ENCODE assay signal across 2 cellular contexts in genomic region chr12:108728820-108729611, GRCh38.
TF ChIP-seq lines count a peak whose summit lies in the region.

No MANE protein-coding gene starts in this region.

TF ChIP-seq in K562, 482 proteins besides CTCF, POLR2A, EP300 and RAD21 (continues in another document):
- TF ChIP-seq, protein P1, sequence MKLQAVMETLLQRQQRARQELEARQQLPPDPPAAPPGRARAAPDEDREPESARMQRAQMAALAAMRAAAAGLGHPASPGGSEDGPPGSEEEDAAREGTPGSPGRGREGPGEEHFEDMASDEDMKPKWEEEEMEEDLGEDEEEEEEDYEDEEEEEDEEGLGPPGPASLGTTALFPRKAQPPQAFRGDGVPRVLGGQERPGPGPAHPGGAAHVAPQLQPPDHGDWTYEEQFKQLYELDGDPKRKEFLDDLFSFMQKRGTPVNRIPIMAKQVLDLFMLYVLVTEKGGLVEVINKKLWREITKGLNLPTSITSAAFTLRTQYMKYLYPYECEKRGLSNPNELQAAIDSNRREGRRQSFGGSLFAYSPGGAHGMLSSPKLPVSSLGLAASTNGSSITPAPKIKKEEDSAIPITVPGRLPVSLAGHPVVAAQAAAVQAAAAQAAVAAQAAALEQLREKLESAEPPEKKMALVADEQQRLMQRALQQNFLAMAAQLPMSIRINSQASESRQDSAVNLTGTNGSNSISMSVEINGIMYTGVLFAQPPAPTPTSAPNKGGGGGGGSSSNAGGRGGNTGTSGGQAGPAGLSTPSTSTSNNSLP (IDR thresholded peaks at IDR 0.05; ENCODE audit: borderline replicate concordance, low read depth, low read length) = 0 out of 2 replicates have a peak, but pooled peaks have one; percentile 8
- TF ChIP-seq MAX (CRISPR knock-in tag; IDR thresholded peaks at IDR 0.05) (no peak), NCOR1 (IDR thresholded peaks at IDR 0.05) (no peak), NR2C2 (CRISPR knock-in tag; IDR thresholded peaks at IDR 0.05) (no peak), NR2C2 (tag; IDR thresholded peaks at IDR 0.05) (peak; percentile 53; the same call in 1 of the 2 replicates), MLLT1 (IDR thresholded peaks at IDR 0.05) (peak in 1 of 2 experiments; percentile 14; a peak in 1 of 4 replicates), ZBTB40 (IDR thresholded peaks at IDR 0.05) (peak; percentile 37; the same call in 1 of the 2 replicates), ZBTB40 (CRISPR knock-in tag; IDR thresholded peaks at IDR 0.05) (no peak), C11orf30 (IDR thresholded peaks at IDR 0.05; ENCODE audit: low read depth) (peak; percentile 71), TAF9B (IDR thresholded peaks at IDR 0.05; ENCODE audit: partially characterized antibody) (peak; percentile 4), THRAP3 (IDR thresholded peaks at IDR 0.05; ENCODE audit: borderline replicate concordance) (0 out of 2 replicates have a peak, but pooled peaks have one; percentile 67), RB1 (IDR thresholded peaks at IDR 0.05; ENCODE audit: low read depth) (no peak)

TF ChIP-seq in HepG2, 621 proteins besides CTCF, POLR2A, EP300 and RAD21:
- TF ChIP-seq, protein P2, sequence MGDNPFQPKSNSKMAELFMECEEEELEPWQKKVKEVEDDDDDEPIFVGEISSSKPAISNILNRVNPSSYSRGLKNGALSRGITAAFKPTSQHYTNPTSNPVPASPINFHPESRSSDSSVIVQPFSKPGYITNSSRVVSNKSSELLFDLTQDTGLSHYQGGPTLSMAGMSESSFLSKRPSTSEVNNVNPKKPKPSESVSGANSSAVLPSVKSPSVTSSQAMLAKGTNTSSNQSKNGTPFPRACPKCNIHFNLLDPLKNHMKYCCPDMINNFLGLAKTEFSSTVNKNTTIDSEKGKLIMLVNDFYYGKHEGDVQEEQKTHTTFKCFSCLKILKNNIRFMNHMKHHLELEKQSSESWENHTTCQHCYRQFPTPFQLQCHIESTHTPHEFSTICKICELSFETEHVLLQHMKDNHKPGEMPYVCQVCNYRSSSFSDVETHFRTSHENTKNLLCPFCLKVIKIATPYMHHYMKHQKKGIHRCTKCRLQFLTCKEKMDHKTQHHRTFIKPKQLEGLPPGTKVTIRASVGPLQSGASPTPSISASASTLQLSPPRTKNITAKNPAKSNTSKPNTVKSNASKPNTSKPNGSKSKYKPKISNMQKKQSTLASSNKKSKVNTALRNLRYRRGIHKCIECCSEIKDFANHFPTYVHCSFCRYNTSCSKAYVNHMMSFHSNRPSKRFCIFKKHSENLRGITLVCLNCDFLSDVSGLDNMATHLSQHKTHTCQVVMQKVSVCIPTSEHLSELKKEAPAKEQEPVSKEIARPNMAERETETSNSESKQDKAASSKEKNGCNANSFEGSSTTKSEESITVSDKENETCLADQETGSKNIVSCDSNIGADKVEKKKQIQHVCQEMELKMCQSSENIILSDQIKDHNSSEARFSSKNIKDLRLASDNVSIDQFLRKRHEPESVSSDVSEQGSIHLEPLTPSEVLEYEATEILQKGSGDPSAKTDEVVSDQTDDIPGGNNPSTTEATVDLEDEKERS (CRISPR knock-in tag; IDR thresholded peaks at IDR 0.05) = no peak
- TF ChIP-seq ZNF317 (CRISPR knock-in tag; IDR thresholded peaks at IDR 0.05) (no peak), ZNF503 (CRISPR knock-in tag; IDR thresholded peaks at IDR 0.05) (no peak), IRF1 (CRISPR knock-in tag; IDR thresholded peaks at IDR 0.05; ENCODE audit: low read depth) (no peak), PATZ1 (CRISPR knock-in tag; IDR thresholded peaks at IDR 0.05) (no peak), ZNF326 (CRISPR knock-in tag; IDR thresholded peaks at IDR 0.05; ENCODE audit: borderline replicate concordance) (no peak), BORCS8-MEF2B (CRISPR knock-in tag; IDR thresholded peaks at IDR 0.05) (no peak), MZF1 (CRISPR knock-in tag; IDR thresholded peaks at IDR 0.05; ENCODE audit: borderline replicate concordance) (no peak)
